ENCODE assay signal across 10 cellular contexts in the genomic region with DNA sequence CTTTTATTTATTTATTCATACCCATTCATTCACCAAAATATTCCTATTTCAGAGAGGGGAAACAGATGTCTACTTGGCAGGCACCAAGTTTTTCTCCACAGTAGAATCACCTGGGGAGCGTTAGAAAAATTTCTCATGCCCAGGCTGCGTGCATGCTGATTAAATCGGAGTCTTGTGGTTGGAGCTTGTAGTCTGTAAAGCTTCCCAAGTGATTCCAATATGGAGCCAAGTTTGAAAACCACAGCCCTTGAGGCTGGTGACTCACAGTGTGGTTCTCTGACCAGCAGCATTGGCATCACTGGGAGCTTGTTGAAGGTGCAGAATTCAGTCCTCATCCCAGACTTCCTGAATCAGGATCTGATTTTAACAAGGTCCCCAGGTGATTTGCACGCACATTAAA. TPM values are rescaled to one million over a fixed set of nuclear protein-coding genes. Genes with fewer than 3 reads are reported as not detected.
A peak's percentile ranks its signal among the peaks of the same experiment; 100 is the strongest.
DNase-seq lines count a peak whose midpoint lies in the region; ATAC-seq and TF ChIP-seq lines count a peak whose summit lies in the region.
"Had no signal": no experiment of that assay in that cellular context is flagged by ENCODE, and none has a peak within 500 bp of the region (broad histone marks: within the 10 kb centered on the region; RNA-seq: fewer than 3 reads in every experiment).

No MANE protein-coding gene starts in this region.

- DNase-seq in DMS 273 treated with DMSO at 0.1 percent for 48 hours (lab: John Stamatoyannopoulos, UW) (peak; percentile 20), PC-9 (peak; percentile 77 to 93), epithelial cell of esophagus (ENCODE audit: low read depth) (peak; percentile 97), Caco-2 (no peak), NCI-H524 (lab: John Stamatoyannopoulos, UW) (no peak), WTC11 (ENCODE audit: low spot score) (no peak), HAP-1 (ENCODE audit: low spot score in 2 of 2) (no peak)
- DNase-seq: activated CD4-positive, alpha-beta T cell treated with anti-CD3 and anti-CD28 coated beads for 36 hours; stimulated activated CD4-positive, alpha-beta T cell treated with anti-CD3 and anti-CD28 coated beads, Interleukin-12 subunit alpha, Interleukin-12 subunit beta, amount 100 ng/mL, for 4 hours had no signal

- peaks cover 13% of the 10 kb centered on the region for H3K4me1 Mint-ChIP-seq in Caco-2 (ENCODE audit: low read depth, unreplicated experiment)
- H3K4me1 Mint-ChIP-seq in WTC11, result peaks cover 35% of the 10 kb centered on the region
- H3K4me1 Mint-ChIP-seq: activated CD4-positive, alpha-beta T cell treated with anti-CD3 and anti-CD28 coated beads for 36 hours had no signal

- H3K4me1 ChIP-seq in PC-9 (replicated peaks; ENCODE audit: insufficient read depth) (peaks cover 7% of the 10 kb centered on the region), parathyroid adenoma (peaks cover 23% of the 10 kb centered on the region), Caco-2 (peaks cover 11% of the 10 kb centered on the region), HAP-1 (peaks cover 13% of the 10 kb centered on the region)

- H3K9me2 ChIP-seq in PC-9 (ENCODE audit: insufficient read depth), result no peaks in the 10 kb centered on the region

- H3K9me3 Mint-ChIP-seq in Caco-2 (ENCODE audit: unreplicated experiment), result no peaks in the 10 kb centered on the region
- no peaks in the 10 kb centered on the region for H3K9me3 Mint-ChIP-seq in WTC11

- ATAC-seq in WTC11, result no peak
- ATAC-seq: activated CD4-positive, alpha-beta T cell treated with anti-CD3 and anti-CD28 coated beads for 36 hours had no signal

- H3K27ac Mint-ChIP-seq in Caco-2 (ENCODE audit: unreplicated experiment) (no peak overlapping the region), WTC11 (no peak overlapping the region)
- H3K27ac Mint-ChIP-seq: activated CD4-positive, alpha-beta T cell treated with anti-CD3 and anti-CD28 coated beads for 36 hours had no signal

- H2AFZ ChIP-seq in PC-9 (no peak overlapping the region), parathyroid adenoma (peak overlapping the region; percentile 23)

- H3K79me2 ChIP-seq in PC-9 (ENCODE audit: low read depth) (no peaks in the 10 kb centered on the region), parathyroid adenoma (peaks cover 12% of the 10 kb centered on the region)

- H3K9ac ChIP-seq in parathyroid adenoma, result no peak overlapping the region

- TF ChIP-seq CTCF in PC-9 (conservative IDR thresholded peaks at IDR 0.05) (no peak), epithelial cell of esophagus (IDR thresholded peaks at IDR 0.05; ENCODE audit: insufficient read depth, low read depth, low read length, missing control alignments) (no peak), parathyroid adenoma (IDR thresholded peaks at IDR 0.05) (no peak), Caco-2 (IDR thresholded peaks at IDR 0.05; ENCODE audit: insufficient read depth in 1 of 2, low read depth in 1 of 2, low read length in 1 of 2, severe bottlenecking in 1 of 2, unreplicated experiment in 1 of 2) (no peak), WTC11 (IDR thresholded peaks at IDR 0.05) (no peak)

- H3K36me3 ChIP-seq in PC-9 (ENCODE audit: low read depth) (peaks cover 4% of the 10 kb centered on the region; the same call in 1 of the 2 replicates), parathyroid adenoma (ENCODE audit: control insufficient read depth, insufficient read depth, low read length) (no peaks in the 10 kb centered on the region), Caco-2 (ENCODE audit: control insufficient read depth, insufficient read depth, low read length) (no peaks in the 10 kb centered on the region), HAP-1 (replicated peaks) (no peaks in the 10 kb centered on the region; the same call in 1 of the 2 replicates)

- H3K27ac ChIP-seq in PC-9 (no peak overlapping the region), parathyroid adenoma (peak overlapping the region; percentile 66)

- no peak overlapping the region for H3K4me3 ChIP-seq in PC-9
- no peak overlapping the region for H3K4me3 ChIP-seq in epithelial cell of esophagus (ENCODE audit: low read length)
- no peak overlapping the region for H3K4me3 ChIP-seq in parathyroid adenoma (ENCODE audit: low read depth, low read length)
- no peak overlapping the region for H3K4me3 ChIP-seq in Caco-2 (ENCODE audit: low read depth, low read length)
- no peak overlapping the region for H3K4me3 ChIP-seq in HAP-1

- H3K36me3 Mint-ChIP-seq in Caco-2 (ENCODE audit: insufficient read depth, unreplicated experiment) (no peaks in the 10 kb centered on the region), WTC11 (no peaks in the 10 kb centered on the region)

- no peak overlapping the region for H3K4me3 Mint-ChIP-seq in Caco-2 (ENCODE audit: unreplicated experiment)
- no peak overlapping the region for H3K4me3 Mint-ChIP-seq in WTC11
- H3K4me3 Mint-ChIP-seq: activated CD4-positive, alpha-beta T cell treated with anti-CD3 and anti-CD28 coated beads for 36 hours had no signal

- H3K27me3 Mint-ChIP-seq in Caco-2 (ENCODE audit: insufficient read depth, unreplicated experiment) (no peaks in the 10 kb centered on the region), WTC11 (ENCODE audit: low read depth) (no peaks in the 10 kb centered on the region)
- H3K27me3 Mint-ChIP-seq: activated CD4-positive, alpha-beta T cell treated with anti-CD3 and anti-CD28 coated beads for 36 hours had no signal

- H3K27me3 ChIP-seq in PC-9 (ENCODE audit: insufficient read depth, low read depth) (no peaks in the 10 kb centered on the region), parathyroid adenoma (ENCODE audit: control insufficient read depth, insufficient read depth, low read length) (no peaks in the 10 kb centered on the region), Caco-2 (replicated peaks; ENCODE audit: control insufficient read depth, insufficient read depth, low read length) (no peaks in the 10 kb centered on the region), HAP-1 (ENCODE audit: low read depth) (no peaks in the 10 kb centered on the region)

- CTCF ChIA-PET in PC-9 (lab: Charles Lee), result no interaction called here
- CTCF ChIA-PET in Caco-2 (lab: Charles Lee), result no interaction called here
- CTCF ChIA-PET in WTC11 (lab: Charles Lee), result no interaction called here

- no peaks in the 10 kb centered on the region for H3K9me3 ChIP-seq in PC-9 (ENCODE audit: insufficient read depth, low read depth)
- H3K9me3 ChIP-seq in parathyroid adenoma (ENCODE audit: control insufficient read depth, low read length), result no peaks in the 10 kb centered on the region
- H3K9me3 ChIP-seq in Caco-2, result no peaks in the 10 kb centered on the region
- no peaks in the 10 kb centered on the region for H3K9me3 ChIP-seq in HAP-1

- no peaks in the 10 kb centered on the region for H4K20me1 ChIP-seq in PC-9 (ENCODE audit: insufficient read depth)

- in situ Hi-C loops in HAP-1 (cut with MboI; ENCODE audit: low sequenced_read_pairs), result no loop called here

- peaks cover 11% of the 10 kb centered on the region; the same call in 1 of the 2 replicates for H3F3A ChIP-seq in PC-9 (ENCODE audit: insufficient read depth, low read depth)

- BruUV-seq in PC-9 (replicated peaks; lab: Mats Ljungman, UMichigan) (no TSS peak), Caco-2 (replicated peaks; lab: Mats Ljungman, UMichigan) (no TSS peak)

- peak overlapping the region; percentile 31; the same call in 1 of the 2 replicates for H3K4me2 ChIP-seq in PC-9
- peak overlapping the region; percentile 38 for H3K4me2 ChIP-seq in parathyroid adenoma (ENCODE audit: low read length)

- POLR2A ChIA-PET in PC-9 (lab: Charles Lee; ENCODE audit: unreplicated experiment), result interaction anchor here (0.7 kb wide), 2 partner anchors 18 to 130 kb away, joined by 3 to 5 read pairs; no protein-coding TSS in a partner anchor
- POLR2A ChIA-PET in Caco-2 (lab: Charles Lee), result no interaction called here
- POLR2A ChIA-PET in WTC11 (lab: Charles Lee), result no interaction called here

- intact Hi-C loops in PC-9 (cut with micrococcal nuclease; ENCODE audit: unreplicated experiment), result loop anchor here (5.0 kb wide), 1 partner anchor 52 kb away; a partner anchor contains a TSS
- intact Hi-C loops in Caco-2 (cut with micrococcal nuclease; ENCODE audit: unreplicated experiment), result no loop called here

TF ChIP-seq in WTC11, 78 proteins besides CTCF, POLR2A, EP300 and RAD21:
- TF ChIP-seq ELF4 (CRISPR knock-in tag; IDR thresholded peaks at IDR 0.05; ENCODE audit: low read depth), result no peak
- TF ChIP-seq IRF2 (CRISPR knock-in tag; IDR thresholded peaks at IDR 0.05; ENCODE audit: borderline replicate concordance, low read depth), result no peak
- TF ChIP-seq, protein P1, sequence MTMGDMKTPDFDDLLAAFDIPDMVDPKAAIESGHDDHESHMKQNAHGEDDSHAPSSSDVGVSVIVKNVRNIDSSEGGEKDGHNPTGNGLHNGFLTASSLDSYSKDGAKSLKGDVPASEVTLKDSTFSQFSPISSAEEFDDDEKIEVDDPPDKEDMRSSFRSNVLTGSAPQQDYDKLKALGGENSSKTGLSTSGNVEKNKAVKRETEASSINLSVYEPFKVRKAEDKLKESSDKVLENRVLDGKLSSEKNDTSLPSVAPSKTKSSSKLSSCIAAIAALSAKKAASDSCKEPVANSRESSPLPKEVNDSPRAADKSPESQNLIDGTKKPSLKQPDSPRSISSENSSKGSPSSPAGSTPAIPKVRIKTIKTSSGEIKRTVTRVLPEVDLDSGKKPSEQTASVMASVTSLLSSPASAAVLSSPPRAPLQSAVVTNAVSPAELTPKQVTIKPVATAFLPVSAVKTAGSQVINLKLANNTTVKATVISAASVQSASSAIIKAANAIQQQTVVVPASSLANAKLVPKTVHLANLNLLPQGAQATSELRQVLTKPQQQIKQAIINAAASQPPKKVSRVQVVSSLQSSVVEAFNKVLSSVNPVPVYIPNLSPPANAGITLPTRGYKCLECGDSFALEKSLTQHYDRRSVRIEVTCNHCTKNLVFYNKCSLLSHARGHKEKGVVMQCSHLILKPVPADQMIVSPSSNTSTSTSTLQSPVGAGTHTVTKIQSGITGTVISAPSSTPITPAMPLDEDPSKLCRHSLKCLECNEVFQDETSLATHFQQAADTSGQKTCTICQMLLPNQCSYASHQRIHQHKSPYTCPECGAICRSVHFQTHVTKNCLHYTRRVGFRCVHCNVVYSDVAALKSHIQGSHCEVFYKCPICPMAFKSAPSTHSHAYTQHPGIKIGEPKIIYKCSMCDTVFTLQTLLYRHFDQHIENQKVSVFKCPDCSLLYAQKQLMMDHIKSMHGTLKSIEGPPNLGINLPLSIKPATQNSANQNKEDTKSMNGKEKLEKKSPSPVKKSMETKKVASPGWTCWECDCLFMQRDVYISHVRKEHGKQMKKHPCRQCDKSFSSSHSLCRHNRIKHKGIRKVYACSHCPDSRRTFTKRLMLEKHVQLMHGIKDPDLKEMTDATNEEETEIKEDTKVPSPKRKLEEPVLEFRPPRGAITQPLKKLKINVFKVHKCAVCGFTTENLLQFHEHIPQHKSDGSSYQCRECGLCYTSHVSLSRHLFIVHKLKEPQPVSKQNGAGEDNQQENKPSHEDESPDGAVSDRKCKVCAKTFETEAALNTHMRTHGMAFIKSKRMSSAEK (CRISPR knock-in tag; IDR thresholded peaks at IDR 0.05; ENCODE audit: borderline replicate concordance), result no peak

RNA-seq across cellular contexts. Expression of a gene that starts 49.7 kb away (rescaled TPM):
- total RNA-seq in PC-9 (2021), result 69.8 and 70.7 TPM in 2 replicates
- total RNA-seq in Caco-2 (2022), result 81.8 and 89.8 TPM in 2 replicates
- 121 to 131 TPM (median 123 TPM) in 3 replicates for total RNA-seq in WTC11 (2021)

RNA-seq across cellular contexts. Expression of a gene that starts 51.2 kb away (rescaled TPM):
- total RNA-seq in PC-9 (2021) (3.3 and 4.4 TPM in 2 replicates), Caco-2 (2022) (8.8 and 9.1 TPM in 2 replicates), WTC11 (2021) (6.6 to 9.4 TPM (median 6.9 TPM) in 3 replicates)

Comparison
In these comparisons a context has a peak if more than half of its experiments do, and no peak if none do; other contexts are left out.
1. DNase-seq: peak in DMS 273 treated with DMSO at 0.1 percent for 48 hours (single experiment), PC-9 (2 of 2) and epithelial cell of esophagus (single experiment); none in Caco-2 (0 of 2), NCI-H524 (0 of 2), WTC11 (single experiment) and HAP-1 (0 of 2).